ENCODE assay signal across 9 cellular contexts in genomic region chr13:40983269-40983668, GRCh38. TPM values are rescaled to one million over a fixed set of nuclear protein-coding genes. Genes with fewer than 3 reads are reported as not detected.
DNase-seq lines count a peak whose midpoint lies in the region; ATAC-seq and TF ChIP-seq lines count a peak whose summit lies in the region.
"Had no signal": no experiment of that assay in that cellular context is flagged by ENCODE, and none has a peak within 500 bp of the region (broad histone marks: within the 10 kb centered on the region; RNA-seq: fewer than 3 reads in every experiment).

No MANE protein-coding gene starts in this region.

- CTCF ChIA-PET in HEK293 (lab: Yijun Ruan, JAX), result no interaction called here

- H3K9me3 ChIP-seq in HEK293 (ENCODE audit: control insufficient read depth, insufficient read depth, low read depth, low read length), result no peaks in the 10 kb centered on the region
- H3K9me3 ChIP-seq in skeletal muscle tissue (ENCODE audit: control insufficient read depth in 3 of 3, low read length in 3 of 3), result no peaks in the 10 kb centered on the region

- H3K36me3 Mint-ChIP-seq in activated T-helper 1 cell treated with anti-CD3 and anti-CD28 coated beads, Interleukin-12 subunit alpha, Interleukin-12 subunit beta, Interleukin-2, Interleukin-4 antibody, amounts not matched to agents 30 ng/mL and 10 ng/mL and 1 ng/mL, durations not matched to agents 14 hours and 24 hours and 36 hours (ENCODE audit: low read depth), result peaks cover 17% of the 10 kb centered on the region

- peaks cover 79% of the 10 kb centered on the region for H3K4me1 Mint-ChIP-seq in activated T-helper 1 cell treated with anti-CD3 and anti-CD28 coated beads, Interleukin-12 subunit alpha, Interleukin-12 subunit beta, Interleukin-2, Interleukin-4 antibody, amounts not matched to agents 30 ng/mL and 10 ng/mL and 1 ng/mL, durations not matched to agents 14 hours and 24 hours and 36 hours (ENCODE audit: low read depth)

- intact Hi-C loops in activated T-helper 1 cell treated with anti-CD3 and anti-CD28 coated beads, Interleukin-12 subunit alpha, Interleukin-12 subunit beta, Interleukin-2, Interleukin-4 antibody, amounts not matched to agents 30 ng/mL and 10 ng/mL and 1 ng/mL, durations not matched to agents 14 hours and 24 hours and 36 hours (cut with micrococcal nuclease), result loop anchor here (2.0 to 5.0 kb wide), 4 partner anchors 62 to 329 kb away; partner anchors contain the start of genes MRPS31 and NAA16

- H3K27me3 ChIP-seq in foreskin keratinocyte (no peaks in the 10 kb centered on the region), skeletal muscle tissue (ENCODE audit: control insufficient read depth in 3 of 3, insufficient read depth in 3 of 3, low read length in 3 of 3) (no peaks in the 10 kb centered on the region)

- POLR2A ChIA-PET in HEK293 (lab: Yijun Ruan, JAX), result no interaction called here

- H3K27ac ChIP-seq in HEK293 (ENCODE audit: extremely low read depth, low read depth, low read length) (no peak overlapping the region), foreskin keratinocyte (peak overlapping the region; percentile 58), skeletal muscle tissue (ENCODE audit: low read depth, low read length) (peak overlapping the region; percentile 70)

- ATAC-seq in foreskin keratinocyte, result peak; percentile 11

- H3K4me3 ChIP-seq in HEK293 (ENCODE audit: low read depth, low read length) (no peak overlapping the region), skeletal muscle tissue (ENCODE audit: low read length in 3 of 3) (peak overlapping the region in 1 of 3 donors; percentile 53)

- H3K27ac Mint-ChIP-seq in activated T-helper 1 cell treated with anti-CD3 and anti-CD28 coated beads, Interleukin-12 subunit alpha, Interleukin-12 subunit beta, Interleukin-2, Interleukin-4 antibody, amounts not matched to agents 30 ng/mL and 10 ng/mL and 1 ng/mL, durations not matched to agents 14 hours and 24 hours and 36 hours, result peak overlapping the region; percentile 90

- no peaks in the 10 kb centered on the region for H3K27me3 Mint-ChIP-seq in activated T-helper 1 cell treated with anti-CD3 and anti-CD28 coated beads, Interleukin-12 subunit alpha, Interleukin-12 subunit beta, Interleukin-2, Interleukin-4 antibody, amounts not matched to agents 30 ng/mL and 10 ng/mL and 1 ng/mL, durations not matched to agents 14 hours and 24 hours and 36 hours (ENCODE audit: insufficient read depth)

- peak overlapping the region in 2 of 3 donors; percentile 11 to 35 for H3K9ac ChIP-seq in skeletal muscle tissue (ENCODE audit: low read depth in 1 of 3, low read length in 3 of 3)

- DNase-seq in activated T-helper 1 cell treated with anti-CD3 and anti-CD28 coated beads, Interleukin-12 subunit alpha, Interleukin-12 subunit beta, Interleukin-2, Interleukin-4 antibody, amounts not matched to agents 30 ng/mL and 10 ng/mL and 1 ng/mL, durations not matched to agents 14 hours and 24 hours and 36 hours (ENCODE audit: low spot score), result no peak
- DNase-seq in foreskin keratinocyte (peak in 1 of 2 donors; percentile 22), NCI-H1436 treated with DMSO at 0.1 percent for 48 hours (lab: John Stamatoyannopoulos, UW) (no peak), NCI-H146 (lab: John Stamatoyannopoulos, UW) (no peak), NCI-H748 (lab: John Stamatoyannopoulos, UW; ENCODE audit: unreplicated experiment) (no peak), G401 (ENCODE audit: low spot score) (no peak)
- DNase-seq: NCI-H2171 had no signal

- no peaks in the 10 kb centered on the region for H3K9me3 Mint-ChIP-seq in activated T-helper 1 cell treated with anti-CD3 and anti-CD28 coated beads, Interleukin-12 subunit alpha, Interleukin-12 subunit beta, Interleukin-2, Interleukin-4 antibody, amounts not matched to agents 30 ng/mL and 10 ng/mL and 1 ng/mL, durations not matched to agents 14 hours and 24 hours and 36 hours

- H3K4me1 ChIP-seq in HEK293 (ENCODE audit: control insufficient read depth, insufficient read depth, low read length), result 0 out of 2 replicates have a peak, but pooled peaks cover 3% of the 10 kb centered on the region
- peaks cover 32% of the 10 kb centered on the region for H3K4me1 ChIP-seq in foreskin keratinocyte
- peaks cover 19 to 31% (median 25%) of the 10 kb centered on the region in 3 donors for H3K4me1 ChIP-seq in skeletal muscle tissue (ENCODE audit: control insufficient read depth in 3 of 3, insufficient read depth in 3 of 3, low read length in 3 of 3)

- TF ChIP-seq CTCF in HEK293 (tag by site-specific recombination; IDR thresholded peaks at IDR 0.05), result no peak
- no peak for TF ChIP-seq CTCF in foreskin keratinocyte (conservative IDR thresholded peaks at IDR 0.05)

- H3K4me3 Mint-ChIP-seq in activated T-helper 1 cell treated with anti-CD3 and anti-CD28 coated beads, Interleukin-12 subunit alpha, Interleukin-12 subunit beta, Interleukin-2, Interleukin-4 antibody, amounts not matched to agents 30 ng/mL and 10 ng/mL and 1 ng/mL, durations not matched to agents 14 hours and 24 hours and 36 hours, result peak overlapping the region; percentile 91

- in situ Hi-C loops in G401 (cut with HindIII; ENCODE audit: low sequenced_read_pairs), result no loop called here

- no peaks in the 10 kb centered on the region for H3K36me3 ChIP-seq in HEK293 (ENCODE audit: control insufficient read depth in 2 of 2, insufficient read depth in 1 of 2, low read length in 2 of 2)
- peaks cover 0 to 1% (median 0%) of the 10 kb centered on the region in 3 donors for H3K36me3 ChIP-seq in skeletal muscle tissue (ENCODE audit: control insufficient read depth in 3 of 3, insufficient read depth in 3 of 3, low read length in 3 of 3)

TF ChIP-seq in HEK293, 187 proteins besides CTCF, POLR2A, EP300 and RAD21:
- TF ChIP-seq ZBTB21 (tag by site-specific recombination; IDR thresholded peaks at IDR 0.05) (no peak), PRDM1 (tag by site-specific recombination; IDR thresholded peaks at IDR 0.05) (0 out of 2 replicates have a peak, but pooled peaks have one; percentile 19), ZNF398 (tag by site-specific recombination; IDR thresholded peaks at IDR 0.05) (no peak)

RNA-seq across cellular contexts. Expression of gene ELF1, which starts 35.8 kb away (rescaled TPM):
- 75.3 and 76.8 TPM in 2 replicates for total RNA-seq in activated T-helper 1 cell treated with anti-CD3 and anti-CD28 coated beads, Interleukin-12 subunit alpha, Interleukin-12 subunit beta, Interleukin-2, Interleukin-4 antibody, amounts not matched to agents 30 ng/mL and 10 ng/mL and 1 ng/mL, durations not matched to agents 14 hours and 24 hours and 36 hours
- total RNA-seq in foreskin keratinocyte (42.0 and 46.9 TPM in 2 replicates), skeletal muscle tissue (33.9 TPM)
- 10.2 and 10.6 TPM in 2 replicates for polyA plus RNA-seq in foreskin keratinocyte
- 6.7 and 9.0 TPM in 2 replicates for total RNA-seq in G401 (2014; rRNA removed; shearing (Covaris generic))
